ENCODE assay signal across 9 cellular contexts in the genomic region with DNA sequence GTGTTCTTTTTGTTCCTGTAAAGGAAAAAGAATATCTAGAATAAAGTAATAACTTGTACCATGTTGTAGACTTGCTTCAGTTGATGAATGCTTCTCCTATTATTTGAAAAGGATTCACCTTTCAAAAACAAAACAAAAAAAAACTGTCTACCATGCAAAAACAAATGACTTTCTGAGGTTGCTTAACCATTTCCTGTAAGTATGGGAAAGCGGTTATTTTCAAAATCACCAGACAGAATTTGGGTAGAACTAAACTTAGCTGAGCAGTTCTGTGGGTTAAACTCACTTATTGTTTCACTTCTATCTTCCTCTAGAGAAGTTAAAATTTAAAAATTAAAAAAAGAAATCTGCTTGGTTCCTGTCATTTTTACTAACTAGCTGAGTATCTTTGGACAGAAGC. TPM values are rescaled to one million over a fixed set of nuclear protein-coding genes. Genes with fewer than 3 reads are reported as not detected.
DNase-seq lines count a peak whose midpoint lies in the region; ATAC-seq and TF ChIP-seq lines count a peak whose summit lies in the region.
"Had no signal": no experiment of that assay in that cellular context is flagged by ENCODE, and none has a peak within 500 bp of the region (broad histone marks: within the 10 kb centered on the region; RNA-seq: fewer than 3 reads in every experiment).

No MANE protein-coding gene starts in this region.

- ATAC-seq in GM19395 (IDR thresholded peaks at IDR 0.05; ENCODE audit: unreplicated experiment) = peak; percentile 57
- peak; percentile 44 for ATAC-seq in HG03342 (IDR thresholded peaks at IDR 0.05; ENCODE audit: unreplicated experiment)
- ATAC-seq: SK-N-SH treated with all-trans-retinoic acid at 6 μM for 48 hours had no signal

- CTCF ChIA-PET in activated CD4-positive, alpha-beta memory T cell treated with anti-CD3 and anti-CD28 coated beads for 36 hours (lab: Charles Lee) = interaction anchor here (0.7 to 1.6 kb wide), 3 partner anchors 19 to 92 kb away, joined by 3 to 4 read pairs (median 3); no protein-coding TSS in a partner anchor

- peaks cover 5 to 13% of the 10 kb centered on the region in 2 donors for H3K36me3 Mint-ChIP-seq in CD14-positive monocyte
- peaks cover 10% of the 10 kb centered on the region for H3K36me3 Mint-ChIP-seq in activated CD4-positive, alpha-beta memory T cell treated with anti-CD3 and anti-CD28 coated beads for 36 hours

- DNase-seq in CD14-positive monocyte (ENCODE audit: low spot score) = no peak
- no peak for DNase-seq in activated CD4-positive, alpha-beta memory T cell treated with anti-CD3 and anti-CD28 coated beads for 36 hours
- no peak for DNase-seq in cerebellum (ENCODE audit: low spot score)
- no peak for DNase-seq in NCI-H1105 treated with DMSO at 0.1 percent for 48 hours (lab: John Stamatoyannopoulos, UW)
- no peak for DNase-seq in COLO668 (lab: John Stamatoyannopoulos, UW; ENCODE audit: unreplicated experiment)
- DNase-seq in SK-N-DZ (ENCODE audit: low spot score) = no peak

- peak overlapping the region; percentile 9 to 53 for H3K4me3 Mint-ChIP-seq in CD14-positive monocyte
- no peak overlapping the region for H3K4me3 Mint-ChIP-seq in activated CD4-positive, alpha-beta memory T cell treated with anti-CD3 and anti-CD28 coated beads for 36 hours

- no peak for TF ChIP-seq CTCF in CD14-positive monocyte (IDR thresholded peaks at IDR 0.05)

- intact Hi-C loops in CD14-positive monocyte (cut with micrococcal nuclease) = no loop called here
- intact Hi-C loops in activated CD4-positive, alpha-beta memory T cell treated with anti-CD3 and anti-CD28 coated beads for 36 hours (cut with micrococcal nuclease) = loop anchor here (1.0 to 5.0 kb wide), 4 partner anchors 8 to 299 kb away; partner anchors contain the start of genes CAST and ERAP1

- H3K4me1 Mint-ChIP-seq in CD14-positive monocyte = peaks cover 73% of the 10 kb centered on the region
- peaks cover 82% of the 10 kb centered on the region for H3K4me1 Mint-ChIP-seq in activated CD4-positive, alpha-beta memory T cell treated with anti-CD3 and anti-CD28 coated beads for 36 hours (ENCODE audit: low read depth)

- POLR2A ChIA-PET in activated CD4-positive, alpha-beta memory T cell treated with anti-CD3 and anti-CD28 coated beads for 36 hours (lab: Charles Lee) = interaction anchor here (0.6 to 1.0 kb wide), 4 partner anchors 21 to 92 kb away, joined by 3 to 5 read pairs (median 4); partner anchors contain the start of gene LNPEP

- H3K27ac Mint-ChIP-seq in CD14-positive monocyte = peak overlapping the region; percentile 28 to 85 (median 54)
- H3K27ac Mint-ChIP-seq in activated CD4-positive, alpha-beta memory T cell treated with anti-CD3 and anti-CD28 coated beads for 36 hours = peak overlapping the region; percentile 66

- peaks cover 0 to 2% (median 0%) of the 10 kb centered on the region in 3 donors for H3K27me3 Mint-ChIP-seq in CD14-positive monocyte (ENCODE audit: low read depth in 3 of 3)
- no peaks in the 10 kb centered on the region for H3K27me3 Mint-ChIP-seq in activated CD4-positive, alpha-beta memory T cell treated with anti-CD3 and anti-CD28 coated beads for 36 hours

- no peaks in the 10 kb centered on the region for H3K9me3 Mint-ChIP-seq in CD14-positive monocyte
- H3K9me3 Mint-ChIP-seq in activated CD4-positive, alpha-beta memory T cell treated with anti-CD3 and anti-CD28 coated beads for 36 hours = no peaks in the 10 kb centered on the region

RNA-seq across cellular contexts. Expression of gene LNPEP, which starts 25.2 kb away (rescaled TPM):
- 10 to 100 TPM; 14.5 to 22.5 TPM for polyA plus RNA-seq in CD14-positive monocyte
- 10 to 100 TPM; 44.7 to 45.8 TPM for total RNA-seq in activated CD4-positive, alpha-beta memory T cell treated with anti-CD3 and anti-CD28 coated beads for 36 hours
- 47.7 TPM for total RNA-seq in cerebellum
- polyA plus RNA-seq in SK-N-DZ (2014; cell fraction: cytosol; rRNA removed) = 5.9 and 7.5 TPM in 2 replicates
- 5.9 and 8.9 TPM in 2 replicates for polyA plus RNA-seq in SK-N-DZ (2014; cell fraction: nucleus; rRNA removed)
